In genomic region chr2:147061269-147061668, GRCh38 we compare ENCODE assay signal across 17 cellular contexts.
DNase-seq lines count a peak whose midpoint lies in the region; ATAC-seq and TF ChIP-seq lines count a peak whose summit lies in the region.
"Had no signal": no experiment of that assay in that cellular context is flagged by ENCODE, and none has a peak within 500 bp of the region (broad histone marks: within the 10 kb centered on the region; RNA-seq: fewer than 3 reads in every experiment).

No MANE protein-coding gene starts in this region.

- DNase-seq in NCI-H2171 treated with DMSO at 0.1 percent for 48 hours (lab: John Stamatoyannopoulos, UW) (peak; percentile 31), NCI-H2171 (lab: John Stamatoyannopoulos, UW) (no peak), astrocyte of the hippocampus (ENCODE audit: low read depth, low spot score) (peak; percentile 4), progenitor cell of endocrine pancreas (ENCODE audit: low spot score, unreplicated experiment) (no peak), NOMO-1 treated with DMSO at 0.1 percent for 48 hours (lab: John Stamatoyannopoulos, UW; ENCODE audit: unreplicated experiment) (no peak)
- DNase-seq: C1 segment of cervical spinal cord; Calu3; CD4-positive, alpha-beta memory T cell; COR-L47; DMS79; EL; GDM1; GM23248; H9 had no signal

- H3K4me1 Mint-ChIP-seq in progenitor cell of endocrine pancreas (ENCODE audit: low read depth), result peaks cover 20% of the 10 kb centered on the region
- H3K4me1 Mint-ChIP-seq: CD4-positive, alpha-beta memory T cell had no signal

- ATAC-seq in HG02870 (IDR thresholded peaks at IDR 0.05; ENCODE audit: unreplicated experiment), result no peak
- ATAC-seq: GM12878, HCT116 had no signal

- TF ChIP-seq CTCF in progenitor cell of endocrine pancreas (IDR thresholded peaks at IDR 0.05; ENCODE audit: unreplicated experiment), result no peak

- no peaks in the 10 kb centered on the region for H3K27me3 Mint-ChIP-seq in progenitor cell of endocrine pancreas

- peaks cover 5% of the 10 kb centered on the region for H3K9me3 Mint-ChIP-seq in progenitor cell of endocrine pancreas (ENCODE audit: low read depth)

- peak overlapping the region; percentile 72 for H3K27ac Mint-ChIP-seq in progenitor cell of endocrine pancreas
- H3K27ac Mint-ChIP-seq: H9 had no signal

- no peaks in the 10 kb centered on the region for H3K36me3 Mint-ChIP-seq in progenitor cell of endocrine pancreas (ENCODE audit: insufficient read depth)

- H3K4me3 Mint-ChIP-seq in progenitor cell of endocrine pancreas (ENCODE audit: low read depth), result no peak overlapping the region
- H3K4me3 Mint-ChIP-seq: CD4-positive, alpha-beta memory T cell; H9 had no signal

Comparison
In these comparisons a context has a peak if more than half of its experiments do, and no peak if none do; other contexts are left out.
1. DNase-seq: peak in NCI-H2171 treated with DMSO at 0.1 percent for 48 hours (single experiment) and astrocyte of the hippocampus (single experiment); none in NCI-H2171 (single experiment), progenitor cell of endocrine pancreas (single experiment) and NOMO-1 treated with DMSO at 0.1 percent for 48 hours (single experiment).